In genomic region chr17:81960130-81960958, GRCh38 we compare ENCODE assay signal across 2 cellular contexts.
TF ChIP-seq lines count a peak whose summit lies in the region.

No MANE protein-coding gene starts in this region.

TF ChIP-seq in A549, 52 proteins besides CTCF, POLR2A, EP300 and RAD21:
- TF ChIP-seq REST (IDR thresholded peaks at IDR 0.05): no peak
- peak; percentile 88; the same call in 1 of the 2 replicates for TF ChIP-seq RNF2 (IDR thresholded peaks at IDR 0.05; ENCODE audit: borderline replicate concordance, low read depth)

TF ChIP-seq in GM23338, 12 proteins besides CTCF, POLR2A, EP300 and RAD21:
- TF ChIP-seq EZH2 (IDR thresholded peaks at IDR 0.05; ENCODE audit: low read depth, unreplicated experiment) (peak; percentile 77), ZNF114 (CRISPR knock-in tag; IDR thresholded peaks at IDR 0.05) (no peak)
